ENCODE assay signal across 22 cellular contexts in genomic region chr6:162165479-162165878, GRCh38.
DNase-seq lines count a peak whose midpoint lies in the region; ATAC-seq lines count a peak whose summit lies in the region.
"Had no signal": no experiment of that assay in that cellular context is flagged by ENCODE, and none has a peak within 500 bp of the region (broad histone marks: within the 10 kb centered on the region; RNA-seq: fewer than 3 reads in every experiment).

No MANE protein-coding gene starts in this region.

- H3K4me3 ChIP-seq in right cardiac atrium (ENCODE audit: low read length), result no peak overlapping the region
- H3K4me3 ChIP-seq: A549, BLaER1, GM12878 had no signal

- DNase-seq in ACHN (peak; percentile 8), kidney glomerular epithelial cell (lab: John Stamatoyannopoulos, UW) (peak; percentile 18), renal cortical epithelial cell (ENCODE audit: low read depth) (peak; percentile 16), dedifferentiated amniotic fluid mesenchymal stem cell (ENCODE audit: extremely low spot score) (no peak), right cardiac atrium (no peak)
- DNase-seq: BE2C; C1 segment of cervical spinal cord; CD4-positive, alpha-beta memory T cell; CD4-positive, CD25-positive, alpha-beta regulatory T cell; CD8-positive, alpha-beta memory T cell; COR-L47; DMS 273 treated with DMSO at 0.1 percent for 48 hours; DMS153; DMS53; DMS79; DND-41; EL; GDM1 had no signal

- in situ Hi-C loops in ACHN (cut with HindIII; ENCODE audit: low pct_ligation_motif_present, low pct_unique_long_range_greater_than_20kb, low sequenced_read_pairs), result no loop called here

- intact Hi-C loops in right cardiac atrium (cut with DNase I), result no loop called here

- H3K27ac ChIP-seq in right cardiac atrium (ENCODE audit: low read length), result no peak overlapping the region
- H3K27ac ChIP-seq: 22Rv1, A549, BLaER1 had no signal

- no peaks in the 10 kb centered on the region for H3K27me3 ChIP-seq in right cardiac atrium (ENCODE audit: control insufficient read depth, insufficient read depth)
- H3K27me3 ChIP-seq: BE2C, BLaER1 had no signal

- ATAC-seq in right cardiac atrium, result no peak
- ATAC-seq: A549, GM12878 had no signal

- H3K4me1 ChIP-seq in right cardiac atrium (ENCODE audit: control insufficient read depth, insufficient read depth, low read length), result peaks cover 2% of the 10 kb centered on the region
- H3K4me1 ChIP-seq: A549, BE2C had no signal

- H3K9me3 ChIP-seq in right cardiac atrium (ENCODE audit: control insufficient read depth, low read length), result no peaks in the 10 kb centered on the region
- H3K9me3 ChIP-seq: A549, BE2C, BLaER1 had no signal

- WGBS in right cardiac atrium, result 89% methylated on average over 9 of the region's 9 CpGs

Comparison
In these comparisons a context has a peak if more than half of its experiments do, and no peak if none do; other contexts are left out.
1. DNase-seq: peak in ACHN (single experiment), kidney glomerular epithelial cell (single experiment) and renal cortical epithelial cell (single experiment); none in dedifferentiated amniotic fluid mesenchymal stem cell (single experiment) and right cardiac atrium (0 of 3).